24 cellular contexts compared by ENCODE assay signal in genomic region chr16:79625738-79626137, GRCh38. TPM values are rescaled to one million over a fixed set of nuclear protein-coding genes. Genes with fewer than 3 reads are reported as not detected.
DNase-seq lines count a peak whose midpoint lies in the region; ATAC-seq and TF ChIP-seq lines count a peak whose summit lies in the region.
"Had no signal": no experiment of that assay in that cellular context is flagged by ENCODE, and none has a peak within 500 bp of the region (broad histone marks: within the 10 kb centered on the region; RNA-seq: fewer than 3 reads in every experiment).

No MANE protein-coding gene starts in this region.

- H3K4me2 ChIP-seq in KMS-11 (peak overlapping the region; percentile 93), MM.1S (ENCODE audit: low read depth, low read length) (no peak overlapping the region)
- H3K4me2 ChIP-seq: BLaER1 had no signal

- H3K4me3 ChIP-seq in KMS-11 (IDR thresholded peaks at IDR 0.05; ENCODE audit: insufficient read depth, low read depth, low read length) (no peak overlapping the region), MM.1S (ENCODE audit: low read length) (no peak overlapping the region)
- H3K4me3 ChIP-seq: BLaER1, GM12878 had no signal

- H3K9me3 Mint-ChIP-seq in stimulated activated effector memory CD8-positive, alpha-beta T cell treated with anti-CD3 and anti-CD28 coated beads, Interleukin-12 subunit alpha, Interleukin-12 subunit beta, amount 100 ng/mL, for 72 hours: no peaks in the 10 kb centered on the region
- H3K9me3 Mint-ChIP-seq: CD8-positive, alpha-beta memory T cell had no signal

- H3K27ac ChIP-seq in KMS-11: peak overlapping the region; percentile 27
- no peak overlapping the region for H3K27ac ChIP-seq in MM.1S (ENCODE audit: low read length)
- H3K27ac ChIP-seq: BLaER1 had no signal

- no peaks in the 10 kb centered on the region for H3K27me3 ChIP-seq in KMS-11 (ENCODE audit: insufficient read depth, low read depth)
- no peaks in the 10 kb centered on the region for H3K27me3 ChIP-seq in MM.1S (replicated peaks; ENCODE audit: insufficient read depth, low read length)
- H3K27me3 ChIP-seq: BE2C, BLaER1 had no signal

- H3K36me3 ChIP-seq in KMS-11 (ENCODE audit: insufficient read depth) (no peaks in the 10 kb centered on the region), MM.1S (replicated peaks; ENCODE audit: insufficient read depth, low read length) (no peaks in the 10 kb centered on the region)
- H3K36me3 ChIP-seq: BE2C, BLaER1 had no signal

- peaks cover 13% of the 10 kb centered on the region for H3F3A ChIP-seq in MM.1S (ENCODE audit: insufficient read depth, low read length)

- DNase-seq in MM.1S (peak; percentile 30), Right ventricle myocardium superior (no peak)
- DNase-seq in stimulated activated effector memory CD8-positive, alpha-beta T cell treated with anti-CD3 and anti-CD28 coated beads, Interleukin-12 subunit alpha, Interleukin-12 subunit beta, amount 100 ng/mL, for 72 hours (ENCODE audit: low spot score in 2 of 2): no peak
- DNase-seq: 8988T; ACHN; BE2C; C1 segment of cervical spinal cord; CD4-positive, alpha-beta memory T cell; CD4-positive, CD25-positive, alpha-beta regulatory T cell; CD8-positive, alpha-beta memory T cell; COR-L47; DMS 273 treated with DMSO at 0.1 percent for 48 hours; DMS153; DMS53; DMS79; DND-41; EL; GDM1 had no signal

- no peaks in the 10 kb centered on the region for H4K20me1 ChIP-seq in KMS-11 (ENCODE audit: insufficient read depth)
- no peaks in the 10 kb centered on the region for H4K20me1 ChIP-seq in MM.1S (ENCODE audit: insufficient read depth, low read length)
- H4K20me1 ChIP-seq: BLaER1 had no signal

- H3K27ac Mint-ChIP-seq in stimulated activated effector memory CD8-positive, alpha-beta T cell treated with anti-CD3 and anti-CD28 coated beads, Interleukin-12 subunit alpha, Interleukin-12 subunit beta, amount 100 ng/mL, for 72 hours: no peak overlapping the region
- H3K27ac Mint-ChIP-seq: CD14-positive monocyte; CD8-positive, alpha-beta memory T cell had no signal

- TF ChIP-seq CTCF in KMS-11 (conservative IDR thresholded peaks at IDR 0.05; ENCODE audit: low read depth, low read length) (no peak), MM.1S (IDR thresholded peaks at IDR 0.05; ENCODE audit: low read length) (no peak)

- H3K79me2 ChIP-seq in KMS-11 (ENCODE audit: insufficient read depth, low read depth): no peaks in the 10 kb centered on the region
- H3K79me2 ChIP-seq in MM.1S (ENCODE audit: low read length): no peaks in the 10 kb centered on the region

- H2AFZ ChIP-seq in KMS-11 (ENCODE audit: low read depth): no peak overlapping the region
- H2AFZ ChIP-seq in MM.1S (ENCODE audit: low read length): no peak overlapping the region

- H3K36me3 Mint-ChIP-seq in stimulated activated effector memory CD8-positive, alpha-beta T cell treated with anti-CD3 and anti-CD28 coated beads, Interleukin-12 subunit alpha, Interleukin-12 subunit beta, amount 100 ng/mL, for 72 hours: peaks cover 11% of the 10 kb centered on the region
- H3K36me3 Mint-ChIP-seq: CD14-positive monocyte; CD4-positive, alpha-beta memory T cell; CD4-positive, CD25-positive, alpha-beta regulatory T cell had no signal

- peak; percentile 49 for ATAC-seq in stimulated activated effector memory CD8-positive, alpha-beta T cell treated with anti-CD3 and anti-CD28 coated beads, Interleukin-12 subunit alpha, Interleukin-12 subunit beta, amount 100 ng/mL, for 72 hours
- no peak for ATAC-seq in Right ventricle myocardium superior (ENCODE audit: poor library complexity)
- no peak for ATAC-seq in GM18520 (IDR thresholded peaks at IDR 0.05; ENCODE audit: unreplicated experiment)
- ATAC-seq: GM12878 had no signal

- no peaks in the 10 kb centered on the region for H3K9me2 ChIP-seq in MM.1S (replicated peaks; ENCODE audit: insufficient read depth, low read length)

- peaks cover 45% of the 10 kb centered on the region for H3K4me1 Mint-ChIP-seq in stimulated activated effector memory CD8-positive, alpha-beta T cell treated with anti-CD3 and anti-CD28 coated beads, Interleukin-12 subunit alpha, Interleukin-12 subunit beta, amount 100 ng/mL, for 72 hours

- H3K9ac ChIP-seq in KMS-11 (no peak overlapping the region; the same call in 1 of the 2 replicates), MM.1S (ENCODE audit: low read length) (no peak overlapping the region)
- H3K9ac ChIP-seq: BLaER1 had no signal

- no peak overlapping the region for H3K4me3 Mint-ChIP-seq in stimulated activated effector memory CD8-positive, alpha-beta T cell treated with anti-CD3 and anti-CD28 coated beads, Interleukin-12 subunit alpha, Interleukin-12 subunit beta, amount 100 ng/mL, for 72 hours
- H3K4me3 Mint-ChIP-seq: CD14-positive monocyte; CD4-positive, alpha-beta memory T cell; CD4-positive, CD25-positive, alpha-beta regulatory T cell; CD8-positive, alpha-beta memory T cell had no signal

- intact Hi-C loops in Right ventricle myocardium superior (cut with DNase I): no loop called here

- H3K9me3 ChIP-seq in MM.1S (replicated peaks; ENCODE audit: insufficient read depth, low read length): no peaks in the 10 kb centered on the region
- H3K9me3 ChIP-seq: BE2C had no signal

- H3K4me1 ChIP-seq in KMS-11 (ENCODE audit: low read depth, poor library complexity, severe bottlenecking) (peaks cover 59% of the 10 kb centered on the region), MM.1S (ENCODE audit: low read length) (peaks cover 30% of the 10 kb centered on the region)
- H3K4me1 ChIP-seq: BE2C had no signal

RNA-seq across cellular contexts. Expression of gene MAF, which starts 25.2 kb away (rescaled TPM):
- 19.6 TPM for total RNA-seq in Right ventricle myocardium superior
- total RNA-seq: G401 had no signal
